ENCODE assay signal across 8 cellular contexts in the genomic region with DNA sequence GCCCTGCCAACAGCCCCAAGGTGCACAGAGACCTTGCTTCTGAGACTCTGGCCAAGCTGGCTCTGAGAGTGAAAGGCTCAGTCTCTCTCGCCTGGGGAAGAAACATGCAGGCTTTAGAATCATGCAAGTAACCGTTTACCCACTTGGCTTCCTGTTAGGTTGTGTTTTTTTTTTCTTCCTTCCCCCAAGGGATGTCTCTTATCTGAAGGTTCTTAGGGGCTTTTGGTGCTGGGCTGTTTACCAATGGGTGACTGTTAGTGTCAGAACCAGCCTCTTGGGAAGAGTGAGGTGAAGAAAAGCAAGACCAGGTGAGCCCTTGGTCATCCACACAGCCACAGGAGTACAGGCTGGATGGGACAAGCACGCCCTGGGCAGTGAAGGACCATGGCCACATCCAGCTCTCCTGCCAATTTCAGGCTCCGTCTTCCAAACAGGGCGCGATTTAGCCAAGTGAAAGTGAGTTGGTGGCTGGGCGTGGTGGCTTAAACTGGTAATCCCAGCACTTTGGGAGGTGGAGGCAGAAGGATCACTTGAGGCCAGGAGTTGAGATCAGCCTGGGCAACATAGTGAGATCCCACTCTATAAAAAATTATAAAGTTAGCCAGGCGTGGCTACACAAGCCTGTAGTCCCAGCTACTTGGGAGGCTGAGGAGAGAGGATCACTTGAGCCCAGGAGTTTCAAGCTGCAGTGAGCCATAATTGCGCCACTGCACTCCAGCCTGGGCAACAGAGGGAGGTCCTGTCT.
DNase-seq lines count a peak whose midpoint lies in the region; ATAC-seq and TF ChIP-seq lines count a peak whose summit lies in the region.

No MANE protein-coding gene starts in this region.

- H3K27me3 Mint-ChIP-seq in endodermal cell (ENCODE audit: insufficient read depth): no peaks in the 10 kb centered on the region
- H3K27me3 Mint-ChIP-seq in MCF 10A (ENCODE audit: insufficient read depth, unreplicated experiment): no peaks in the 10 kb centered on the region

- H3K4me1 Mint-ChIP-seq in endodermal cell (peaks cover 14% of the 10 kb centered on the region), MCF 10A (ENCODE audit: insufficient read depth, unreplicated experiment) (peaks cover 10% of the 10 kb centered on the region)

- CTCF ChIA-PET in MCF 10A (lab: Yijun Ruan, JAX): interaction anchor here (1.1 kb wide), 1 partner anchor 138 kb away, joined by 3 read pairs; no protein-coding TSS in a partner anchor

- H3K27ac ChIP-seq in endodermal cell (ENCODE audit: low read depth, low read length): no peak overlapping the region

- TF ChIP-seq CTCF in GM12875 (IDR thresholded peaks at IDR 0.05; ENCODE audit: borderline replicate concordance, insufficient read depth, low read depth, low read length) (no peak), endodermal cell (conservative IDR thresholded peaks at IDR 0.05) (no peak), MCF 10A (IDR thresholded peaks at IDR 0.05; ENCODE audit: unreplicated experiment) (no peak)

- H3K4me3 ChIP-seq in GM12875 (ENCODE audit: low read depth, low read length) (peak overlapping the region; percentile 23), endodermal cell (ENCODE audit: low read length) (no peak overlapping the region)

- no peaks in the 10 kb centered on the region for H3K27me3 ChIP-seq in endodermal cell (ENCODE audit: control insufficient read depth, insufficient read depth, low read length, poor library complexity, severe bottlenecking)

- no peaks in the 10 kb centered on the region for H3K36me3 ChIP-seq in endodermal cell (ENCODE audit: control insufficient read depth, insufficient read depth, low read length)

- peak overlapping the region; percentile 21 for H3K27ac Mint-ChIP-seq in endodermal cell
- no peak overlapping the region for H3K27ac Mint-ChIP-seq in MCF 10A (ENCODE audit: low read depth, unreplicated experiment)

- no peaks in the 10 kb centered on the region for H3K9me3 ChIP-seq in endodermal cell (ENCODE audit: control insufficient read depth, low read length)

- H3K9me3 Mint-ChIP-seq in endodermal cell: no peaks in the 10 kb centered on the region
- H3K9me3 Mint-ChIP-seq in MCF 10A (ENCODE audit: unreplicated experiment): no peaks in the 10 kb centered on the region

- H3K4me3 Mint-ChIP-seq in endodermal cell (no peak overlapping the region), MCF 10A (ENCODE audit: unreplicated experiment) (no peak overlapping the region)

- H3K9ac ChIP-seq in endodermal cell (ENCODE audit: extremely low read depth, low read length, poor library complexity, severe bottlenecking): no peak overlapping the region

- ATAC-seq in GM21390 (IDR thresholded peaks at IDR 0.05; ENCODE audit: unreplicated experiment): peak; percentile 64

- BruUV-seq in MCF 10A (replicated peaks; lab: Mats Ljungman, UMichigan): no TSS peak

- no peaks in the 10 kb centered on the region for H3K4me1 ChIP-seq in endodermal cell (ENCODE audit: control insufficient read depth, insufficient read depth, low read length)

- WGBS in endodermal cell (ENCODE audit: insufficient coverage in 1 of 2, insufficient read length in 1 of 2), 2 experiments: 88 to 93% methylated on average over 7 to 9 of the region's 9 CpGs

- H3K36me3 Mint-ChIP-seq in endodermal cell (ENCODE audit: low read depth): no peaks in the 10 kb centered on the region
- H3K36me3 Mint-ChIP-seq in MCF 10A (ENCODE audit: insufficient read depth, unreplicated experiment): no peaks in the 10 kb centered on the region

- POLR2A ChIA-PET in MCF 10A (lab: Yijun Ruan, JAX): interaction anchor here (0.7 kb wide), 1 partner anchor 51 kb away, joined by 3 read pairs; no protein-coding TSS in a partner anchor

- peak; percentile 92 for DNase-seq in NAMALWA (ENCODE audit: low spot score)
- no peak for DNase-seq in endodermal cell
- DNase-seq in NCI-H2029 (lab: John Stamatoyannopoulos, UW): no peak
- DNase-seq in LoVo (ENCODE audit: low spot score): no peak
- DNase-seq in HUDEP-2 (lab: John Stamatoyannopoulos, UW; ENCODE audit: unreplicated experiment in 76 of 76): no peak
- DNase-seq in MCF 10A (ENCODE audit: unreplicated experiment): no peak

- intact Hi-C loops in MCF 10A (cut with micrococcal nuclease): no loop called here
